In genomic region chr22:40733919-40734318, GRCh38 we compare ENCODE assay signal across 1 cellular context.
TF ChIP-seq lines count a peak whose summit lies in the region.

No MANE protein-coding gene starts in this region.

TF ChIP-seq in GM23338, 12 proteins besides CTCF, POLR2A, EP300 and RAD21 (continued from another document):
- TF ChIP-seq REST (IDR thresholded peaks at IDR 0.05; ENCODE audit: unreplicated experiment) (no peak), EZH2phosphoT487 (IDR thresholded peaks at IDR 0.05; ENCODE audit: unreplicated experiment) (no peak), STAT1 (IDR thresholded peaks at IDR 0.05; ENCODE audit: unreplicated experiment) (no peak), POLR2AphosphoS5 (IDR thresholded peaks at IDR 0.05; ENCODE audit: low read depth) (no peak), ZNF462 (CRISPR knock-in tag; IDR thresholded peaks at IDR 0.05) (no peak), ZNF331 (CRISPR knock-in tag; IDR thresholded peaks at IDR 0.05; ENCODE audit: low read depth) (no peak), CREB1 (CRISPR knock-in tag; IDR thresholded peaks at IDR 0.05; ENCODE audit: low read depth) (no peak), JUNB (IDR thresholded peaks at IDR 0.05; ENCODE audit: unreplicated experiment) (no peak), ETS1 (IDR thresholded peaks at IDR 0.05) (no peak)
